In genomic region chr5:54309237-54309636, GRCh38 we compare ENCODE assay signal across 8 cellular contexts. TPM values are rescaled to one million over a fixed set of nuclear protein-coding genes. Genes with fewer than 3 reads are reported as not detected.
DNase-seq lines count a peak whose midpoint lies in the region; ATAC-seq, FAIRE-seq and TF ChIP-seq lines count a peak whose summit lies in the region.

No MANE protein-coding gene starts in this region.

- peak overlapping the region; percentile 96 for H3K4me2 ChIP-seq in HCT116 (ENCODE audit: low read length)

- no peak overlapping the region for H3K27ac ChIP-seq in HCT116 (ENCODE audit: low read depth, low read length)
- no peak overlapping the region for H3K27ac ChIP-seq in kidney (ENCODE audit: low read depth in 2 of 2, low read length in 2 of 2)

- no peak for FAIRE-seq in kidney (lab: Jason Lieb, UNC)

- peak overlapping the region; percentile 66 for H2AFZ ChIP-seq in HCT116 (ENCODE audit: low read depth, low read length, poor library complexity, severe bottlenecking)

- peaks cover 9 to 19% of the 10 kb centered on the region in 2 experiments; a peak in 2 of 4 replicates for H3K4me1 ChIP-seq in HCT116 (ENCODE audit: control insufficient read depth in 1 of 2, insufficient read depth in 2 of 2, low read length in 2 of 2)
- H3K4me1 ChIP-seq in adipocyte (ENCODE audit: control insufficient read depth, insufficient read depth, low read length) = peaks cover 18% of the 10 kb centered on the region
- H3K4me1 ChIP-seq in kidney (ENCODE audit: control insufficient read depth in 1 of 2, insufficient read depth in 1 of 2, low read depth in 1 of 2, low read length in 2 of 2) = peaks cover 0 to 6% of the 10 kb centered on the region in 2 donors

- in situ Hi-C loops in ACHN (cut with HindIII; ENCODE audit: low pct_ligation_motif_present, low pct_unique_long_range_greater_than_20kb, low sequenced_read_pairs) (no loop called here), GM13976 (cut with MboI; ENCODE audit: low sequenced_read_pairs, unreplicated experiment) (no loop called here)

- ATAC-seq in HCT116 = no peak
- no peak for ATAC-seq in GM19351 (IDR thresholded peaks at IDR 0.05; ENCODE audit: unreplicated experiment)
- no peak for ATAC-seq in HG03354 (IDR thresholded peaks at IDR 0.05; ENCODE audit: poor library complexity, severe bottlenecking, unreplicated experiment)

- TF ChIP-seq CTCF in HCT116 (IDR thresholded peaks at IDR 0.05 in 2 of 3, conservative IDR thresholded peaks at IDR 0.05 in 1 of 3; ENCODE audit: borderline replicate concordance in 1 of 3, insufficient read depth in 1 of 3, low read depth in 2 of 3, low read length in 2 of 3) = no peak
- no peak for TF ChIP-seq CTCF in kidney (IDR thresholded peaks at IDR 0.05; ENCODE audit: borderline replicate concordance, extremely low read depth, insufficient read depth)
- no peak for TF ChIP-seq CTCF in GM13976 (IDR thresholded peaks at IDR 0.05; ENCODE audit: borderline replicate concordance, control extremely low read depth, extremely low read depth, insufficient read depth, missing control alignments)

- no peaks in the 10 kb centered on the region for H4K20me1 ChIP-seq in HCT116 (ENCODE audit: insufficient read depth)

- RAD21 ChIA-PET in HCT116 (lab: Charles Lee; ENCODE audit: low non-redundant PET in 1 of 2, low total read pairs in 2 of 2, uncharacterized antibody in 2 of 2, unreplicated experiment in 2 of 2) = interaction anchor here in 1 of 2 experiments (0.6 kb wide), 1 partner anchor 112 kb away, joined by 5 read pairs; no protein-coding TSS in a partner anchor

- H3K79me2 ChIP-seq in HCT116 (ENCODE audit: insufficient read depth, low read length) = no peaks in the 10 kb centered on the region; the same call in 1 of the 2 replicates

- TF ChIP-seq POLR2A in HCT116 (IDR thresholded peaks at IDR 0.05; ENCODE audit: borderline replicate concordance, extremely low read depth, insufficient read depth, insufficient read length) = no peak

- H3K9me3 ChIP-seq in HCT116 (ENCODE audit: control insufficient read depth in 1 of 2, insufficient read depth in 1 of 2, low read depth in 1 of 2, low read length in 2 of 2) (no peaks in the 10 kb centered on the region), adipocyte (ENCODE audit: control insufficient read depth, low read length) (no peaks in the 10 kb centered on the region), kidney (ENCODE audit: control insufficient read depth in 1 of 2, low read length in 2 of 2) (no peaks in the 10 kb centered on the region)

- BruUV-seq in HCT116 (replicated peaks; lab: Mats Ljungman, UMichigan) = TSS peak; percentile 40

- POLR2A ChIA-PET in HCT116 (lab: Charles Lee) = interaction anchor here (1.2 kb wide), 1 partner anchor 17 kb away, joined by 3 read pairs; no protein-coding TSS in a partner anchor

- DNase-seq in ACHN (peak; percentile 24), HCT116 (ENCODE audit: low read depth, low spot score) (no peak), adipocyte (ENCODE audit: low read depth) (peak; percentile 41), kidney (no peak), superior temporal gyrus (ENCODE audit: extremely low spot score) (peak; percentile 64), GM13976 (ENCODE audit: low spot score) (no peak)

- CTCF ChIA-PET in HCT116 (lab: Charles Lee) = interaction anchor here (1.3 kb wide), 2 partner anchors 66 to 110 kb away, joined by 3 to 4 read pairs; no protein-coding TSS in a partner anchor

- H3K27me3 ChIP-seq in HCT116 (ENCODE audit: insufficient read depth, low read length) (no peaks in the 10 kb centered on the region), adipocyte (replicated peaks; ENCODE audit: control insufficient read depth, insufficient read depth, low read length) (no peaks in the 10 kb centered on the region)

- TF ChIP-seq RAD21 in HCT116 (IDR thresholded peaks at IDR 0.05; ENCODE audit: low read depth) = no peak

- H3K36me3 ChIP-seq in HCT116 (ENCODE audit: control insufficient read depth in 1 of 2, insufficient read depth in 2 of 2, low read length in 2 of 2) (no peaks in the 10 kb centered on the region), adipocyte (ENCODE audit: control insufficient read depth, insufficient read depth, low read length, severe bottlenecking) (no peaks in the 10 kb centered on the region), kidney (ENCODE audit: control insufficient read depth in 1 of 2, insufficient read depth in 2 of 2, low read length in 2 of 2) (no peaks in the 10 kb centered on the region)

- intact Hi-C loops in HCT116 (cut with micrococcal nuclease) (no loop called here), kidney (cut with DNase I) (loop anchor here (10.0 kb wide), 1 partner anchor 54 kb away; no protein-coding TSS in a partner anchor)

- H3K9me2 ChIP-seq in HCT116 (ENCODE audit: insufficient read depth) = no peaks in the 10 kb centered on the region

- H3K4me3 ChIP-seq in HCT116 (replicated peaks in 1 of 2; ENCODE audit: low read depth in 1 of 2, low read length in 2 of 2) (peak overlapping the region; percentile 61 to 85), adipocyte (ENCODE audit: low read length) (peak overlapping the region; percentile 99), kidney (ENCODE audit: low read length in 2 of 2) (peak overlapping the region; percentile 81 to 94)

- H3K9ac ChIP-seq in HCT116 (ENCODE audit: low read length) = peak overlapping the region; percentile 77
- H3K9ac ChIP-seq in adipocyte (ENCODE audit: low read length) = peak overlapping the region; percentile 98
- H3K9ac ChIP-seq in kidney (ENCODE audit: low read length in 2 of 2) = peak overlapping the region; percentile 68 to 93

TF ChIP-seq in HCT116, 20 proteins besides CTCF, POLR2A, EP300 and RAD21 (continues in another document):
- no peak for TF ChIP-seq ZBTB33 (IDR thresholded peaks at IDR 0.05; ENCODE audit: extremely low read depth, insufficient replicate concordance, low read length)
- no peak for TF ChIP-seq SP1 (IDR thresholded peaks at IDR 0.05; ENCODE audit: low read depth)
- no peak for TF ChIP-seq JUND (IDR thresholded peaks at IDR 0.05)
- TF ChIP-seq EZH2 (IDR thresholded peaks at IDR 0.05) = no peak
- no peak for TF ChIP-seq MAX (IDR thresholded peaks at IDR 0.05)
- TF ChIP-seq ZFX (IDR thresholded peaks at IDR 0.05) = no peak
- no peak for TF ChIP-seq EGR1 (IDR thresholded peaks at IDR 0.05; ENCODE audit: low read depth)
- TF ChIP-seq, protein P1, sequence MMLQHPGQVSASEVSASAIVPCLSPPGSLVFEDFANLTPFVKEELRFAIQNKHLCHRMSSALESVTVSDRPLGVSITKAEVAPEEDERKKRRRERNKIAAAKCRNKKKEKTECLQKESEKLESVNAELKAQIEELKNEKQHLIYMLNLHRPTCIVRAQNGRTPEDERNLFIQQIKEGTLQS (IDR thresholded peaks at IDR 0.05) = no peak
- no peak for TF ChIP-seq SRF (IDR thresholded peaks at IDR 0.05; ENCODE audit: low read depth)
- no peak for TF ChIP-seq FOSL1 (IDR thresholded peaks at IDR 0.05; ENCODE audit: low read depth)
- no peak for TF ChIP-seq ZNF274 (IDR thresholded peaks at IDR 0.05; ENCODE audit: low read depth, low read length)
- no peak for TF ChIP-seq YY1 (IDR thresholded peaks at IDR 0.05; ENCODE audit: extremely low read depth, insufficient replicate concordance, low read depth, low read length)
- TF ChIP-seq TCF7L2 (IDR thresholded peaks at IDR 0.05; ENCODE audit: borderline replicate concordance, extremely low read depth, insufficient read depth, insufficient read length) = no peak
- no peak for TF ChIP-seq POLR2AphosphoS5 (IDR thresholded peaks at IDR 0.05; ENCODE audit: low read depth, low read length)
- no peak for TF ChIP-seq SIN3A (IDR thresholded peaks at IDR 0.05; ENCODE audit: low read depth)
- TF ChIP-seq EZH2phosphoT487 (IDR thresholded peaks at IDR 0.05; ENCODE audit: borderline replicate concordance) = no peak

RNA-seq across cellular contexts. Expression of gene ARL15, which starts 1.1 kb away (rescaled TPM):
- total RNA-seq in HCT116 (2021; ENCODE audit: unreplicated experiment) = 15.0 TPM
- 6.0 and 7.7 TPM in 2 replicates for polyA plus RNA-seq in HCT116 (2012)
- total RNA-seq in kidney = 36.6 TPM
- 21.1 TPM for polyA plus RNA-seq in kidney (ENCODE audit: insufficient read depth, low read depth, low replicate concordance)

Comparison
In these comparisons a context has a peak if more than half of its experiments do, and no peak if none do; other contexts are left out.
1. DNase-seq: peak in ACHN (single experiment), adipocyte (single experiment) and superior temporal gyrus (single experiment); none in HCT116 (single experiment), kidney (single experiment) and GM13976 (single experiment).
2. Peak in every context shown above with its lines, with median percentiles within 50 percentile points of each other: H3K4me3 ChIP-seq and H3K9ac ChIP-seq.